Comparison of ENCODE assay signal across 1 cellular context in the genomic region with DNA sequence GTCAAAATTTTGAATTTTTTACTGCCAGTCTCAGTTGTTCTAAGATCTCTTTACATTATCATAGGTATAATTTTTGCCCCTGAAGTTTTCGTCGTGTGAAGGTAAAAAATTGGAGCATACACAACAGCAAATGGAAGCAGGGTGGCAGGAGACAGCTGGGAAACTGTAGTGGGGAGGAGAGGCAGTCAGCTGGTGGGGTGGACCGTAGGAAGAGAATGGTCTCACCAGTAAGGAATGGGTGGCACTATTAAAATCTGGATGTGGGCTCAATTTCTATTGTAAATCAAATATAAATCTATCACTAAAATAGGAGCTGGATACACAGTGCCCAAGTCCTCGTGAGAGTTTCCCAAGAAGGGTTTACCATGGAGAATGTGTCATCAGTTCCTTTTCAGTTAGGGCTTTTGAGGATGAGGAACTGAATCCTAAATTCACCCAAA.
TF ChIP-seq lines count a peak whose summit lies in the region.

No MANE protein-coding gene starts in this region.

TF ChIP-seq in HepG2, 621 proteins besides CTCF, POLR2A, EP300 and RAD21 (continued from another document and continues in another):
- TF ChIP-seq, protein P1, sequence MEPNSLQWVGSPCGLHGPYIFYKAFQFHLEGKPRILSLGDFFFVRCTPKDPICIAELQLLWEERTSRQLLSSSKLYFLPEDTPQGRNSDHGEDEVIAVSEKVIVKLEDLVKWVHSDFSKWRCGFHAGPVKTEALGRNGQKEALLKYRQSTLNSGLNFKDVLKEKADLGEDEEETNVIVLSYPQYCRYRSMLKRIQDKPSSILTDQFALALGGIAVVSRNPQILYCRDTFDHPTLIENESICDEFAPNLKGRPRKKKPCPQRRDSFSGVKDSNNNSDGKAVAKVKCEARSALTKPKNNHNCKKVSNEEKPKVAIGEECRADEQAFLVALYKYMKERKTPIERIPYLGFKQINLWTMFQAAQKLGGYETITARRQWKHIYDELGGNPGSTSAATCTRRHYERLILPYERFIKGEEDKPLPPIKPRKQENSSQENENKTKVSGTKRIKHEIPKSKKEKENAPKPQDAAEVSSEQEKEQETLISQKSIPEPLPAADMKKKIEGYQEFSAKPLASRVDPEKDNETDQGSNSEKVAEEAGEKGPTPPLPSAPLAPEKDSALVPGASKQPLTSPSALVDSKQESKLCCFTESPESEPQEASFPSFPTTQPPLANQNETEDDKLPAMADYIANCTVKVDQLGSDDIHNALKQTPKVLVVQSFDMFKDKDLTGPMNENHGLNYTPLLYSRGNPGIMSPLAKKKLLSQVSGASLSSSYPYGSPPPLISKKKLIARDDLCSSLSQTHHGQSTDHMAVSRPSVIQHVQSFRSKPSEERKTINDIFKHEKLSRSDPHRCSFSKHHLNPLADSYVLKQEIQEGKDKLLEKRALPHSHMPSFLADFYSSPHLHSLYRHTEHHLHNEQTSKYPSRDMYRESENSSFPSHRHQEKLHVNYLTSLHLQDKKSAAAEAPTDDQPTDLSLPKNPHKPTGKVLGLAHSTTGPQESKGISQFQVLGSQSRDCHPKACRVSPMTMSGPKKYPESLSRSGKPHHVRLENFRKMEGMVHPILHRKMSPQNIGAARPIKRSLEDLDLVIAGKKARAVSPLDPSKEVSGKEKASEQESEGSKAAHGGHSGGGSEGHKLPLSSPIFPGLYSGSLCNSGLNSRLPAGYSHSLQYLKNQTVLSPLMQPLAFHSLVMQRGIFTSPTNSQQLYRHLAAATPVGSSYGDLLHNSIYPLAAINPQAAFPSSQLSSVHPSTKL (CRISPR knock-in tag; IDR thresholded peaks at IDR 0.05), result no peak
- no peak; the same call in 1 of the 2 replicates for TF ChIP-seq SAFB2 (CRISPR knock-in tag; IDR thresholded peaks at IDR 0.05; ENCODE audit: borderline replicate concordance, low read depth)
- TF ChIP-seq TARDBP (CRISPR knock-in tag; IDR thresholded peaks at IDR 0.05), result 0 out of 2 replicates have a peak, but pooled peaks have one; percentile 6
- no peak for TF ChIP-seq HOXA9 (CRISPR knock-in tag; IDR thresholded peaks at IDR 0.05; ENCODE audit: borderline replicate concordance)
- no peak for TF ChIP-seq ZSCAN22 (CRISPR knock-in tag; IDR thresholded peaks at IDR 0.05)
- no peak for TF ChIP-seq FOXO1 (CRISPR knock-in tag; IDR thresholded peaks at IDR 0.05)
- TF ChIP-seq, protein P2, sequence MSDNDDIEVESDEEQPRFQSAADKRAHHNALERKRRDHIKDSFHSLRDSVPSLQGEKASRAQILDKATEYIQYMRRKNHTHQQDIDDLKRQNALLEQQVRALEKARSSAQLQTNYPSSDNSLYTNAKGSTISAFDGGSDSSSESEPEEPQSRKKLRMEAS (IDR thresholded peaks at IDR 0.05), result no peak
- TF ChIP-seq PRPF4 (IDR thresholded peaks at IDR 0.05; ENCODE audit: low read depth, low read length, poor library complexity, severe bottlenecking), result no peak
- TF ChIP-seq ZBTB42 (CRISPR knock-in tag; IDR thresholded peaks at IDR 0.05), result no peak
- TF ChIP-seq ZFAT (CRISPR knock-in tag; conservative IDR thresholded peaks at IDR 0.05), result no peak
- TF ChIP-seq ZNF180 (CRISPR knock-in tag; IDR thresholded peaks at IDR 0.05; ENCODE audit: borderline replicate concordance, low read depth), result 0 out of 2 replicates have a peak, but pooled peaks have one; percentile 23
- no peak for TF ChIP-seq KLF16 (CRISPR knock-in tag; IDR thresholded peaks at IDR 0.05)
- no peak for TF ChIP-seq ZNF749 (CRISPR knock-in tag; IDR thresholded peaks at IDR 0.05; ENCODE audit: borderline replicate concordance)
- TF ChIP-seq, protein P3, sequence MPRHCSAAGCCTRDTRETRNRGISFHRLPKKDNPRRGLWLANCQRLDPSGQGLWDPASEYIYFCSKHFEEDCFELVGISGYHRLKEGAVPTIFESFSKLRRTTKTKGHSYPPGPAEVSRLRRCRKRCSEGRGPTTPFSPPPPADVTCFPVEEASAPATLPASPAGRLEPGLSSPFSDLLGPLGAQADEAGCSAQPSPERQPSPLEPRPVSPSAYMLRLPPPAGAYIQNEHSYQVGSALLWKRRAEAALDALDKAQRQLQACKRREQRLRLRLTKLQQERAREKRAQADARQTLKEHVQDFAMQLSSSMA (CRISPR knock-in tag; IDR thresholded peaks at IDR 0.05), result no peak
- TF ChIP-seq FOXK2 (IDR thresholded peaks at IDR 0.05), result no peak
- TF ChIP-seq, protein P4, sequence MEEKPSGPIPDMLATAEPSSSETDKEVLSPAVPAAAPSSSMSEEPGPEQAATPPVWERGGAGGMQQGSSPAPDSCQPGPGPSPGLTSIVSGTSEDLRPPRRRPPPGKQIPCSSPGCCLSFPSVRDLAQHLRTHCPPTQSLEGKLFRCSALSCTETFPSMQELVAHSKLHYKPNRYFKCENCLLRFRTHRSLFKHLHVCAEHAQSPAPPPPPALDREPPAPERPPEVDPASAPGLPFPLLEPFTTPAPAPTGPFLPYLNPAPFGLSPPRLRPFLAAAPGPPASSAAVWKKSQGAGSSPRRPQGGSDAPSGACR (CRISPR knock-in tag; IDR thresholded peaks at IDR 0.05), result no peak
- TF ChIP-seq REL (CRISPR knock-in tag; conservative IDR thresholded peaks at IDR 0.05), result 0 out of 2 replicates have a peak, but pooled peaks have one; percentile 45
- TF ChIP-seq, protein P5, sequence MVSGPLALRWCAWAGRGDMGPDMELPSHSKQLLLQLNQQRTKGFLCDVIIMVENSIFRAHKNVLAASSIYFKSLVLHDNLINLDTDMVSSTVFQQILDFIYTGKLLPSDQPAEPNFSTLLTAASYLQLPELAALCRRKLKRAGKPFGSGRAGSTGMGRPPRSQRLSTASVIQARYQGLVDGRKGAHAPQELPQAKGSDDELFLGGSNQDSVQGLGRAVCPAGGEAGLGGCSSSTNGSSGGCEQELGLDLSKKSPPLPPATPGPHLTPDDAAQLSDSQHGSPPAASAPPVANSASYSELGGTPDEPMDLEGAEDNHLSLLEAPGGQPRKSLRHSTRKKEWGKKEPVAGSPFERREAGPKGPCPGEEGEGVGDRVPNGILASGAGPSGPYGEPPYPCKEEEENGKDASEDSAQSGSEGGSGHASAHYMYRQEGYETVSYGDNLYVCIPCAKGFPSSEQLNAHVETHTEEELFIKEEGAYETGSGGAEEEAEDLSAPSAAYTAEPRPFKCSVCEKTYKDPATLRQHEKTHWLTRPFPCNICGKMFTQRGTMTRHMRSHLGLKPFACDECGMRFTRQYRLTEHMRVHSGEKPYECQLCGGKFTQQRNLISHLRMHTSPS (CRISPR knock-in tag; IDR thresholded peaks at IDR 0.05; ENCODE audit: low read depth), result no peak
- TF ChIP-seq PLRG1 (conservative IDR thresholded peaks at IDR 0.05), result no peak
- TF ChIP-seq, protein P6, sequence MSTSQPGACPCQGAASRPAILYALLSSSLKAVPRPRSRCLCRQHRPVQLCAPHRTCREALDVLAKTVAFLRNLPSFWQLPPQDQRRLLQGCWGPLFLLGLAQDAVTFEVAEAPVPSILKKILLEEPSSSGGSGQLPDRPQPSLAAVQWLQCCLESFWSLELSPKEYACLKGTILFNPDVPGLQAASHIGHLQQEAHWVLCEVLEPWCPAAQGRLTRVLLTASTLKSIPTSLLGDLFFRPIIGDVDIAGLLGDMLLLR (CRISPR knock-in tag; IDR thresholded peaks at IDR 0.05), result no peak
- no peak for TF ChIP-seq PRMT3 (CRISPR knock-in tag; IDR thresholded peaks at IDR 0.05; ENCODE audit: borderline replicate concordance, low read depth)
- TF ChIP-seq KDM6A (CRISPR knock-in tag; IDR thresholded peaks at IDR 0.05; ENCODE audit: low read depth), result no peak
- TF ChIP-seq ZNF672 (CRISPR knock-in tag; IDR thresholded peaks at IDR 0.05), result no peak
- TF ChIP-seq MYNN (CRISPR knock-in tag; IDR thresholded peaks at IDR 0.05; ENCODE audit: low read depth), result no peak
- TF ChIP-seq PAX8 (CRISPR knock-in tag; IDR thresholded peaks at IDR 0.05; ENCODE audit: borderline replicate concordance), result no peak; the same call in 1 of the 2 replicates
- TF ChIP-seq, protein P7, sequence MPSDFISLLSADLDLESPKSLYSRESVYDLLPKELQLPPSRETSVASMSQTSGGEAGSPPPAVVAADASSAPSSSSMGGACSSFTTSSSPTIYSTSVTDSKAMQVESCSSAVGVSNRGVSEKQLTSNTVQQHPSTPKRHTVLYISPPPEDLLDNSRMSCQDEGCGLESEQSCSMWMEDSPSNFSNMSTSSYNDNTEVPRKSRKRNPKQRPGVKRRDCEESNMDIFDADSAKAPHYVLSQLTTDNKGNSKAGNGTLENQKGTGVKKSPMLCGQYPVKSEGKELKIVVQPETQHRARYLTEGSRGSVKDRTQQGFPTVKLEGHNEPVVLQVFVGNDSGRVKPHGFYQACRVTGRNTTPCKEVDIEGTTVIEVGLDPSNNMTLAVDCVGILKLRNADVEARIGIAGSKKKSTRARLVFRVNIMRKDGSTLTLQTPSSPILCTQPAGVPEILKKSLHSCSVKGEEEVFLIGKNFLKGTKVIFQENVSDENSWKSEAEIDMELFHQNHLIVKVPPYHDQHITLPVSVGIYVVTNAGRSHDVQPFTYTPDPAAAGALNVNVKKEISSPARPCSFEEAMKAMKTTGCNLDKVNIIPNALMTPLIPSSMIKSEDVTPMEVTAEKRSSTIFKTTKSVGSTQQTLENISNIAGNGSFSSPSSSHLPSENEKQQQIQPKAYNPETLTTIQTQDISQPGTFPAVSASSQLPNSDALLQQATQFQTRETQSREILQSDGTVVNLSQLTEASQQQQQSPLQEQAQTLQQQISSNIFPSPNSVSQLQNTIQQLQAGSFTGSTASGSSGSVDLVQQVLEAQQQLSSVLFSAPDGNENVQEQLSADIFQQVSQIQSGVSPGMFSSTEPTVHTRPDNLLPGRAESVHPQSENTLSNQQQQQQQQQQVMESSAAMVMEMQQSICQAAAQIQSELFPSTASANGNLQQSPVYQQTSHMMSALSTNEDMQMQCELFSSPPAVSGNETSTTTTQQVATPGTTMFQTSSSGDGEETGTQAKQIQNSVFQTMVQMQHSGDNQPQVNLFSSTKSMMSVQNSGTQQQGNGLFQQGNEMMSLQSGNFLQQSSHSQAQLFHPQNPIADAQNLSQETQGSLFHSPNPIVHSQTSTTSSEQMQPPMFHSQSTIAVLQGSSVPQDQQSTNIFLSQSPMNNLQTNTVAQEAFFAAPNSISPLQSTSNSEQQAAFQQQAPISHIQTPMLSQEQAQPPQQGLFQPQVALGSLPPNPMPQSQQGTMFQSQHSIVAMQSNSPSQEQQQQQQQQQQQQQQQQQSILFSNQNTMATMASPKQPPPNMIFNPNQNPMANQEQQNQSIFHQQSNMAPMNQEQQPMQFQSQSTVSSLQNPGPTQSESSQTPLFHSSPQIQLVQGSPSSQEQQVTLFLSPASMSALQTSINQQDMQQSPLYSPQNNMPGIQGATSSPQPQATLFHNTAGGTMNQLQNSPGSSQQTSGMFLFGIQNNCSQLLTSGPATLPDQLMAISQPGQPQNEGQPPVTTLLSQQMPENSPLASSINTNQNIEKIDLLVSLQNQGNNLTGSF (CRISPR knock-in tag; IDR thresholded peaks at IDR 0.05), result 0 out of 2 replicates have a peak, but pooled peaks have one; percentile 44
- no peak for TF ChIP-seq ZNF530 (CRISPR knock-in tag; IDR thresholded peaks at IDR 0.05; ENCODE audit: low read depth)
- TF ChIP-seq, protein P8, sequence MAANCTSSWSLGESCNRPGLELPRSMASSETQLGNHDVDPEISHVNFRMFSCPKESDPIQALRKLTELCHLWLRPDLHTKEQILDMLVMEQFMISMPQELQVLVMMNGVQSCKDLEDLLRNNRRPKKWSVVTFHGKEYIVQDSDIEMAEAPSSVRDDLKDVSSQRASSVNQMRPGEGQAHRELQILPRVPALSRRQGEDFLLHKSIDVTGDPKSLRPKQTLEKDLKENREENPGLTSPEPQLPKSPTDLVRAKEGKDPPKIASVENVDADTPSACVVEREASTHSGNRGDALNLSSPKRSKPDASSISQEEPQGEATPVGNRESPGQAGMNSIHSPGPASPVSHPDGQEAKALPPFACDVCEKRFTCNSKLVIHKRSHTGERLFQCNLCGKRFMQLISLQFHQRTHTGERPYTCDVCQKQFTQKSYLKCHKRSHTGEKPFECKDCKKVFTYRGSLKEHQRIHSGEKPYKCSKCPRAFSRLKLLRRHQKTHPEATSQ (CRISPR knock-in tag; IDR thresholded peaks at IDR 0.05; ENCODE audit: borderline replicate concordance), result peak; percentile 2; the same call in 1 of the 2 replicates
- TF ChIP-seq ZNF20 (CRISPR knock-in tag; IDR thresholded peaks at IDR 0.05), result no peak
- TF ChIP-seq ZMYM4 (CRISPR knock-in tag; IDR thresholded peaks at IDR 0.05), result no peak
- no peak for TF ChIP-seq HNF4A (CRISPR knock-in tag; IDR thresholded peaks at IDR 0.05)
- no peak for TF ChIP-seq SUZ12 (IDR thresholded peaks at IDR 0.05; ENCODE audit: low read depth, low read length)
- TF ChIP-seq SOX6 (IDR thresholded peaks at IDR 0.05), result no peak
- TF ChIP-seq SOX6 (CRISPR knock-in tag; IDR thresholded peaks at IDR 0.05), result no peak
- no peak for TF ChIP-seq ZNF564 (CRISPR knock-in tag; IDR thresholded peaks at IDR 0.05)
- TF ChIP-seq GATAD2A (CRISPR knock-in tag; IDR thresholded peaks at IDR 0.05), result no peak
- TF ChIP-seq, protein P9, sequence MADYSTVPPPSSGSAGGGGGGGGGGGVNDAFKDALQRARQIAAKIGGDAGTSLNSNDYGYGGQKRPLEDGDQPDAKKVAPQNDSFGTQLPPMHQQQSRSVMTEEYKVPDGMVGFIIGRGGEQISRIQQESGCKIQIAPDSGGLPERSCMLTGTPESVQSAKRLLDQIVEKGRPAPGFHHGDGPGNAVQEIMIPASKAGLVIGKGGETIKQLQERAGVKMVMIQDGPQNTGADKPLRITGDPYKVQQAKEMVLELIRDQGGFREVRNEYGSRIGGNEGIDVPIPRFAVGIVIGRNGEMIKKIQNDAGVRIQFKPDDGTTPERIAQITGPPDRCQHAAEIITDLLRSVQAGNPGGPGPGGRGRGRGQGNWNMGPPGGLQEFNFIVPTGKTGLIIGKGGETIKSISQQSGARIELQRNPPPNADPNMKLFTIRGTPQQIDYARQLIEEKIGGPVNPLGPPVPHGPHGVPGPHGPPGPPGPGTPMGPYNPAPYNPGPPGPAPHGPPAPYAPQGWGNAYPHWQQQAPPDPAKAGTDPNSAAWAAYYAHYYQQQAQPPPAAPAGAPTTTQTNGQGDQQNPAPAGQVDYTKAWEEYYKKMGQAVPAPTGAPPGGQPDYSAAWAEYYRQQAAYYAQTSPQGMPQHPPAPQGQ (CRISPR knock-in tag; IDR thresholded peaks at IDR 0.05; ENCODE audit: borderline replicate concordance), result no peak
- TF ChIP-seq XRCC5 (optimal IDR thresholded peaks at IDR 0.05; ENCODE audit: low read length), result no peak
- no peak for TF ChIP-seq NR1H2 (CRISPR knock-in tag; IDR thresholded peaks at IDR 0.05; ENCODE audit: borderline replicate concordance, low read depth)
- no peak for TF ChIP-seq TAF1 (CRISPR knock-in tag; IDR thresholded peaks at IDR 0.05)
- TF ChIP-seq, protein P10, sequence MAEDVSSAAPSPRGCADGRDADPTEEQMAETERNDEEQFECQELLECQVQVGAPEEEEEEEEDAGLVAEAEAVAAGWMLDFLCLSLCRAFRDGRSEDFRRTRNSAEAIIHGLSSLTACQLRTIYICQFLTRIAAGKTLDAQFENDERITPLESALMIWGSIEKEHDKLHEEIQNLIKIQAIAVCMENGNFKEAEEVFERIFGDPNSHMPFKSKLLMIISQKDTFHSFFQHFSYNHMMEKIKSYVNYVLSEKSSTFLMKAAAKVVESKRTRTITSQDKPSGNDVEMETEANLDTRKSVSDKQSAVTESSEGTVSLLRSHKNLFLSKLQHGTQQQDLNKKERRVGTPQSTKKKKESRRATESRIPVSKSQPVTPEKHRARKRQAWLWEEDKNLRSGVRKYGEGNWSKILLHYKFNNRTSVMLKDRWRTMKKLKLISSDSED (CRISPR knock-in tag; IDR thresholded peaks at IDR 0.05), result no peak
- TF ChIP-seq RBFOX2 (IDR thresholded peaks at IDR 0.05; ENCODE audit: low read depth, low read length), result peak; percentile 59
- TF ChIP-seq ZBTB20 (CRISPR knock-in tag; IDR thresholded peaks at IDR 0.05; ENCODE audit: borderline replicate concordance, low read depth), result no peak
- no peak for TF ChIP-seq SIX1 (CRISPR knock-in tag; IDR thresholded peaks at IDR 0.05; ENCODE audit: borderline replicate concordance)
- TF ChIP-seq ZNF337 (CRISPR knock-in tag; IDR thresholded peaks at IDR 0.05; ENCODE audit: borderline replicate concordance, low read depth), result 0 out of 2 replicates have a peak, but pooled peaks have one; percentile 22
